In genomic region chr1:23559136-23559984, GRCh38 we compare ENCODE assay signal across 1 cellular context.
A peak's percentile ranks its signal among the peaks of the same experiment; 100 is the strongest.
TF ChIP-seq lines count a peak whose summit lies in the region.

ID3 (minus strand) TSS chr1:23559501; CDS start chr1:23559426, 75 bp downstream.

TF ChIP-seq in HEK293, 187 proteins besides CTCF, POLR2A, EP300 and RAD21 (continued from another document and continues in another):
- TF ChIP-seq ZNF76 (tag by site-specific recombination; IDR thresholded peaks at IDR 0.05; ENCODE audit: borderline replicate concordance, low read depth) = peak; percentile 40; the same call in 1 of the 2 replicates
- TF ChIP-seq ZFHX2 (tag by site-specific recombination; conservative IDR thresholded peaks at IDR 0.05) = peak; percentile 42; the same call in 1 of the 2 replicates
- TF ChIP-seq ZNF292 (tag by site-specific recombination; IDR thresholded peaks at IDR 0.05; ENCODE audit: borderline replicate concordance, low read depth) = no peak
- TF ChIP-seq OSR2 (tag by site-specific recombination; IDR thresholded peaks at IDR 0.05) = no peak
- TF ChIP-seq ZNF202 (tag by site-specific recombination; IDR thresholded peaks at IDR 0.05; ENCODE audit: borderline replicate concordance) = no peak
- no peak for TF ChIP-seq ZNF26 (tag by site-specific recombination; IDR thresholded peaks at IDR 0.05)
- TF ChIP-seq SCRT2 (tag by site-specific recombination; IDR thresholded peaks at IDR 0.05) = no peak
- TF ChIP-seq ZNF548 (tag by site-specific recombination; IDR thresholded peaks at IDR 0.05) = no peak
- TF ChIP-seq ZNF350 (tag by site-specific recombination; IDR thresholded peaks at IDR 0.05) = no peak
- TF ChIP-seq ZNF664 (tag by site-specific recombination; IDR thresholded peaks at IDR 0.05) = no peak
- 0 out of 2 replicates have a peak, but pooled peaks have one; percentile 38 for TF ChIP-seq ZNF341 (tag by site-specific recombination; IDR thresholded peaks at IDR 0.05; ENCODE audit: low read depth)
- TF ChIP-seq GLI4 (tag by site-specific recombination; IDR thresholded peaks at IDR 0.05) = no peak
- peak; percentile 26; the same call in 1 of the 2 replicates for TF ChIP-seq ZNF692 (tag by site-specific recombination; IDR thresholded peaks at IDR 0.05)
- peak; percentile 89 for TF ChIP-seq ZBTB26 (tag by site-specific recombination; optimal IDR thresholded peaks at IDR 0.05)
- 0 out of 2 replicates have a peak, but pooled peaks have one; percentile 6 for TF ChIP-seq ZBTB6 (tag by site-specific recombination; IDR thresholded peaks at IDR 0.05)
- peak; percentile 60; the same call in 1 of the 2 replicates for TF ChIP-seq ZNF660 (tag by site-specific recombination; IDR thresholded peaks at IDR 0.05)
- no peak for TF ChIP-seq ZNF585B (tag by site-specific recombination; IDR thresholded peaks at IDR 0.05)
- no peak for TF ChIP-seq AEBP2 (tag by site-specific recombination; IDR thresholded peaks at IDR 0.05; ENCODE audit: borderline replicate concordance)
- no peak; the same call in 1 of the 2 replicates for TF ChIP-seq TCF7L2 (IDR thresholded peaks at IDR 0.05; ENCODE audit: borderline replicate concordance, low read depth, low read length)
- peak; percentile 76 for TF ChIP-seq ZBTB8A (tag by site-specific recombination; IDR thresholded peaks at IDR 0.05)
- 0 out of 2 replicates have a peak, but pooled peaks have one; percentile 14 for TF ChIP-seq INSM2 (tag by site-specific recombination; IDR thresholded peaks at IDR 0.05)
- TF ChIP-seq ZNF280C (tag by site-specific recombination; IDR thresholded peaks at IDR 0.05) = no peak
- TF ChIP-seq ZNF658 (tag by site-specific recombination; IDR thresholded peaks at IDR 0.05) = no peak
- peak; percentile 22; the same call in 1 of the 2 replicates for TF ChIP-seq ZBTB11 (tag by site-specific recombination; conservative IDR thresholded peaks at IDR 0.05; ENCODE audit: low read depth)
- no peak for TF ChIP-seq ZNF473 (tag by site-specific recombination; IDR thresholded peaks at IDR 0.05)
- TF ChIP-seq ZNF239 (tag by site-specific recombination; IDR thresholded peaks at IDR 0.05) = no peak
- no peak for TF ChIP-seq BCL6B (tag by site-specific recombination; IDR thresholded peaks at IDR 0.05)
- TF ChIP-seq TRIM28 (IDR thresholded peaks at IDR 0.05; ENCODE audit: borderline replicate concordance, low read length) = peak; percentile 65; the same call in 1 of the 2 replicates
- TF ChIP-seq ZXDB (tag by site-specific recombination; IDR thresholded peaks at IDR 0.05) = 0 out of 2 replicates have a peak, but pooled peaks have one; percentile 30
- no peak for TF ChIP-seq ZNF266 (tag by site-specific recombination; IDR thresholded peaks at IDR 0.05; ENCODE audit: low read depth)
- peak; percentile 25; the same call in 1 of the 2 replicates for TF ChIP-seq ZBTB17 (tag by site-specific recombination; IDR thresholded peaks at IDR 0.05)
- TF ChIP-seq ZNF785 (tag by site-specific recombination; IDR thresholded peaks at IDR 0.05) = no peak
- no peak for TF ChIP-seq ZNF133 (tag by site-specific recombination; IDR thresholded peaks at IDR 0.05)
- no peak for TF ChIP-seq ZNF19 (tag by site-specific recombination; IDR thresholded peaks at IDR 0.05; ENCODE audit: low read depth)
- peak; percentile 50; the same call in 1 of the 2 replicates for TF ChIP-seq SP7 (tag by site-specific recombination; IDR thresholded peaks at IDR 0.05)
- TF ChIP-seq ZNF214 (tag by site-specific recombination; IDR thresholded peaks at IDR 0.05; ENCODE audit: borderline replicate concordance) = no peak
- TF ChIP-seq HIC1 (tag by site-specific recombination; IDR thresholded peaks at IDR 0.05) = peak; percentile 56; the same call in 1 of the 2 replicates
- no peak for TF ChIP-seq HOXC10 (CRISPR knock-in tag; IDR thresholded peaks at IDR 0.05)
- no peak for TF ChIP-seq ZNF132 (tag by site-specific recombination; IDR thresholded peaks at IDR 0.05; ENCODE audit: borderline replicate concordance)
- TF ChIP-seq ZNF549 (tag by site-specific recombination; IDR thresholded peaks at IDR 0.05) = no peak
- TF ChIP-seq ZNF24 (tag by site-specific recombination; IDR thresholded peaks at IDR 0.05) = peak; percentile 32; the same call in 1 of the 2 replicates
- peak; percentile 58 for TF ChIP-seq KLF10 (tag by site-specific recombination; IDR thresholded peaks at IDR 0.05)
- TF ChIP-seq KLF16 (tag by site-specific recombination; IDR thresholded peaks at IDR 0.05) = peak; percentile 27; the same call in 1 of the 2 replicates
- TF ChIP-seq KLF1 (tag by site-specific recombination; IDR thresholded peaks at IDR 0.05) = no peak; the same call in 1 of the 2 replicates
- TF ChIP-seq ZNF394 (tag by site-specific recombination; IDR thresholded peaks at IDR 0.05; ENCODE audit: borderline replicate concordance) = peak; percentile 92
- no peak for TF ChIP-seq ZNF707 (tag by site-specific recombination; IDR thresholded peaks at IDR 0.05)
